Comparison of ENCODE assay signal across 1 cellular context in genomic region chr16:19436540-19436939, GRCh38.
TF ChIP-seq lines count a peak whose summit lies in the region.

No MANE protein-coding gene starts in this region.

TF ChIP-seq in K562, 482 proteins besides CTCF, POLR2A, EP300 and RAD21:
- TF ChIP-seq, protein P1, sequence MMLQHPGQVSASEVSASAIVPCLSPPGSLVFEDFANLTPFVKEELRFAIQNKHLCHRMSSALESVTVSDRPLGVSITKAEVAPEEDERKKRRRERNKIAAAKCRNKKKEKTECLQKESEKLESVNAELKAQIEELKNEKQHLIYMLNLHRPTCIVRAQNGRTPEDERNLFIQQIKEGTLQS (IDR thresholded peaks at IDR 0.05): peak; percentile 70
- TF ChIP-seq, protein P1 (CRISPR knock-in tag; conservative IDR thresholded peaks at IDR 0.05): no peak
- no peak for TF ChIP-seq MECOM (CRISPR knock-in tag; IDR thresholded peaks at IDR 0.05)
